7 cellular contexts compared by ENCODE assay signal in the genomic region with DNA sequence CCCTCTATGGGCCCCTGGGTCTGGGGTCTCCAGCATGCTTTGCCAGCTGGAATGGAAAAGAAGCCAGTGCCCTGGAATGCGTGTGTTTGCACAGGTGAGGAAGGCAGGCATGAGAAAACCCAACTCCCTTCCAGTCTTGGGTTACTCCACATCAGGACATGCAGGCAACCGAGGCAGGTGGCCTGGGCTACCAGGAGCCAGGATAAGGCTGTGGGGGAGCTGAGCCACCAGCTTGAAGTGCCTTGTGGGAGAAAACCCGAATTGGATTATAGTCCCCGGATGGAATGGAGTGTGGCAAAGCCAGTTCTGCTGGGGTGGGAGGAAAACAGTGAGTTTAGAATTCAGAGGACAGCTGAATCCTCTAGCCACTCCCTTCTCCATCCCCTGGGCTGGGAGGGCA. TPM values are rescaled to one million over a fixed set of nuclear protein-coding genes. Genes with fewer than 3 reads are reported as not detected.
A peak's percentile ranks its signal among the peaks of the same experiment; 100 is the strongest.
DNase-seq lines count a peak whose midpoint lies in the region; ATAC-seq and TF ChIP-seq lines count a peak whose summit lies in the region.

No MANE protein-coding gene starts in this region.

- H3K9me3 Mint-ChIP-seq in natural killer cell: no peaks in the 10 kb centered on the region

- no peak overlapping the region for H2AFZ ChIP-seq in fibroblast of lung (ENCODE audit: low read length)

- DNase-seq in GM12864 (ENCODE audit: low read depth) (peak; percentile 38), NCI-H1048 (lab: John Stamatoyannopoulos, UW) (peak; percentile 37), SHP77 (lab: John Stamatoyannopoulos, UW) (peak; percentile 87 to 94), fibroblast of lung (ENCODE audit: low read depth in 2 of 2) (peak; percentile 57 to 79), smooth muscle cell of the brain vasculature (ENCODE audit: low read depth, low spot score) (peak; percentile 21), natural killer cell (no peak)

- H3K9ac ChIP-seq in fibroblast of lung (ENCODE audit: insufficient read depth, low read length): no peak overlapping the region

- H4K20me1 ChIP-seq in fibroblast of lung (ENCODE audit: control insufficient read depth, extremely low read depth, insufficient read depth, low read length): no peaks in the 10 kb centered on the region

- H3K4me2 ChIP-seq in fibroblast of lung (ENCODE audit: extremely low read depth, insufficient read depth, low read length): no peak overlapping the region

- H3K27ac Mint-ChIP-seq in natural killer cell: no peak overlapping the region

- intact Hi-C loops in natural killer cell (cut with micrococcal nuclease): no loop called here

- ATAC-seq in GM21786 (IDR thresholded peaks at IDR 0.05; ENCODE audit: unreplicated experiment): no peak
- ATAC-seq in natural killer cell: no peak

- H3K36me3 ChIP-seq in fibroblast of lung (ENCODE audit: control insufficient read depth, insufficient read depth, low read length): no peaks in the 10 kb centered on the region

- no peaks in the 10 kb centered on the region for H3K79me2 ChIP-seq in fibroblast of lung (ENCODE audit: control insufficient read depth, insufficient read depth, low read length)

- H3K9me3 ChIP-seq in fibroblast of lung (ENCODE audit: control insufficient read depth, insufficient read depth, low read depth, low read length): no peaks in the 10 kb centered on the region

- H3K4me3 ChIP-seq in GM12864 (ENCODE audit: low read depth, low read length) (no peak overlapping the region), fibroblast of lung (replicated peaks in 1 of 4; ENCODE audit: control extremely low read depth in 1 of 4, insufficient read depth in 1 of 4, low read depth in 3 of 4, low read length in 4 of 4) (no peak overlapping the region)

- TF ChIP-seq CTCF in GM12864 (IDR thresholded peaks at IDR 0.05; ENCODE audit: low read depth, low read length, missing control alignments): no peak
- TF ChIP-seq CTCF in fibroblast of lung (conservative IDR thresholded peaks at IDR 0.05 in 1 of 2, IDR thresholded peaks at IDR 0.05 in 1 of 2; ENCODE audit: low read depth in 1 of 2, low read length in 2 of 2): no peak
- TF ChIP-seq CTCF in natural killer cell (IDR thresholded peaks at IDR 0.05): no peak

- H3K27ac ChIP-seq in fibroblast of lung (ENCODE audit: insufficient read depth, low read length): no peak overlapping the region

- H3K4me1 ChIP-seq in fibroblast of lung (ENCODE audit: control insufficient read depth, extremely low read depth, insufficient read depth, low read length): no peaks in the 10 kb centered on the region

- H3K27me3 Mint-ChIP-seq in natural killer cell (ENCODE audit: low read depth in 2 of 2): peaks cover 41 to 68% of the 10 kb centered on the region in 2 donors

- H3K27me3 ChIP-seq in fibroblast of lung (ENCODE audit: control insufficient read depth, insufficient read depth, low read length): peaks cover 27% of the 10 kb centered on the region

- peaks cover 0 to 4% of the 10 kb centered on the region in 2 donors for H3K4me1 Mint-ChIP-seq in natural killer cell

- no peaks in the 10 kb centered on the region for H3K36me3 Mint-ChIP-seq in natural killer cell

- H3K4me3 Mint-ChIP-seq in natural killer cell: no peak overlapping the region

RNA-seq across cellular contexts. Expression of gene SRCIN1, which starts 7.2 kb away (rescaled TPM):
- total RNA-seq in fibroblast of lung (under 0.01 TPM in 1 of 2 replicates, not detected in the other), natural killer cell (under 1 TPM in 2 of 3 donors, not detected in 1; 0.28 to 0.50 TPM)
- polyA plus RNA-seq in fibroblast of lung: not detected in 2 replicates
- not detected in 2 replicates for polyA plus RNA-seq in fibroblast of lung (2012)
- not detected in 2 replicates for polyA minus RNA-seq in fibroblast of lung (ENCODE audit: low replicate concordance)
